Comparison of ENCODE assay signal across 17 cellular contexts in the genomic region with DNA sequence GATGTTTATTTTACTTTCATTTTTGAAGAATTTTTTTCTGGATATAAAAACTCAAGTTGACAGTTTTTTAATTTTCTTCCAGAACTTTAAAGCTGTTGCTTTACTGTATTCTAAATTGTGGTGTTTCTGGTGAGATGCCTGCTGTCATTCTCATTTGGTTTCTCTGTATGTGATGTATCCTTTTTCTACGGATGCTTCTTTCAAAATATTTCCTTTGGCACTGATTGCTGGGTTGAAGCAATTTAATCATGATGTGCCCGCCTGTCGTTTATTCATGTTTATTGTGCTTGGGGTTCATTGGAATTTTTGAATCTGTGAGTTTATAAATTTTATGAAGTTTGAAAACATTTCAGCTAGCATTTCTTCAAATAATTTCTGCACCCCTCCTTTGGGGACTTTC. TPM values are rescaled to one million over a fixed set of nuclear protein-coding genes. Genes with fewer than 3 reads are reported as not detected.
A peak's percentile ranks its signal among the peaks of the same experiment; 100 is the strongest.
DNase-seq lines count a peak whose midpoint lies in the region; ATAC-seq and TF ChIP-seq lines count a peak whose summit lies in the region.
"Had no signal": no experiment of that assay in that cellular context is flagged by ENCODE, and none has a peak within 500 bp of the region (broad histone marks: within the 10 kb centered on the region; RNA-seq: fewer than 3 reads in every experiment).

No MANE protein-coding gene starts in this region.

- H3K4me1 ChIP-seq in fibroblast of lung (ENCODE audit: control insufficient read depth, extremely low read depth, insufficient read depth, low read length): no peaks in the 10 kb centered on the region
- H3K4me1 ChIP-seq: Peyer's patch had no signal

- H3K9ac ChIP-seq in fibroblast of lung (ENCODE audit: insufficient read depth, low read length): no peak overlapping the region
- H3K9ac ChIP-seq: GM23248 had no signal

- no peak for ATAC-seq in activated T-helper 17 cell treated with anti-CD3 and anti-CD28 coated beads, Interleukin-2, amount 50 U/mL, for 72 hours (replicated peaks)
- no peak for ATAC-seq in CD4-positive, alpha-beta T cell (ENCODE audit: poor library complexity)

- H3K4me3 Mint-ChIP-seq in activated naive CD8-positive, alpha-beta T cell: peak overlapping the region; percentile 83
- no peak overlapping the region for H3K4me3 Mint-ChIP-seq in activated naive CD8-positive, alpha-beta T cell treated with anti-CD3 and anti-CD28 coated beads for 36 hours
- peak overlapping the region; percentile 55 for H3K4me3 Mint-ChIP-seq in activated T-helper 17 cell treated with anti-CD3 and anti-CD28 coated beads, Interleukin-2, amount 50 U/mL, for 72 hours
- H3K4me3 Mint-ChIP-seq in CD4-positive, alpha-beta T cell: no peak overlapping the region

- H3K9me3 ChIP-seq in fibroblast of lung (ENCODE audit: control insufficient read depth, insufficient read depth, low read depth, low read length): no peaks in the 10 kb centered on the region
- no peaks in the 10 kb centered on the region for H3K9me3 ChIP-seq in CD4-positive, alpha-beta T cell (ENCODE audit: control insufficient read depth, low read length)
- H3K9me3 ChIP-seq: Peyer's patch had no signal

- H3K79me2 ChIP-seq in fibroblast of lung (ENCODE audit: control insufficient read depth, insufficient read depth, low read length): no peaks in the 10 kb centered on the region

- H2AFZ ChIP-seq in fibroblast of lung (ENCODE audit: low read length): no peak overlapping the region
- H2AFZ ChIP-seq: GM23248 had no signal

- H3K4me3 ChIP-seq in fibroblast of lung (replicated peaks in 1 of 4; ENCODE audit: control extremely low read depth in 1 of 4, insufficient read depth in 1 of 4, low read depth in 3 of 4, low read length in 4 of 4): no peak overlapping the region
- H3K4me3 ChIP-seq: GM23248, Peyer's patch had no signal

- CTCF ChIA-PET in CD4-positive, alpha-beta T cell (lab: Charles Lee): no interaction called here

- H3K27me3 ChIP-seq in fibroblast of lung (ENCODE audit: control insufficient read depth, insufficient read depth, low read length): peaks cover 5% of the 10 kb centered on the region
- no peaks in the 10 kb centered on the region for H3K27me3 ChIP-seq in CD4-positive, alpha-beta T cell (ENCODE audit: control insufficient read depth, insufficient read depth, low read length)
- H3K27me3 ChIP-seq: Peyer's patch had no signal

- H3K36me3 ChIP-seq in fibroblast of lung (ENCODE audit: control insufficient read depth, insufficient read depth, low read length): no peaks in the 10 kb centered on the region
- H3K36me3 ChIP-seq: Peyer's patch had no signal

- H3K27ac ChIP-seq in fibroblast of lung (ENCODE audit: insufficient read depth, low read length): no peak overlapping the region
- no peak overlapping the region for H3K27ac ChIP-seq in CD4-positive, alpha-beta T cell (ENCODE audit: low read depth, low read length)
- H3K27ac ChIP-seq: GM23248, Peyer's patch had no signal

- POLR2A ChIA-PET in CD4-positive, alpha-beta T cell (lab: Charles Lee): interaction anchor here (0.6 kb wide), 1 partner anchor 38 kb away, joined by 3 read pairs; no protein-coding TSS in a partner anchor

- intact Hi-C loops in CD4-positive, alpha-beta T cell (cut with DNase I, micrococcal nuclease): no loop called here

- H4K20me1 ChIP-seq in fibroblast of lung (ENCODE audit: control insufficient read depth, extremely low read depth, insufficient read depth, low read length): no peaks in the 10 kb centered on the region

- H3K27me3 Mint-ChIP-seq in activated naive CD8-positive, alpha-beta T cell: no peaks in the 10 kb centered on the region
- H3K27me3 Mint-ChIP-seq in activated naive CD8-positive, alpha-beta T cell treated with anti-CD3 and anti-CD28 coated beads for 36 hours: no peaks in the 10 kb centered on the region
- H3K27me3 Mint-ChIP-seq in activated T-helper 17 cell treated with anti-CD3 and anti-CD28 coated beads, Interleukin-2, amount 50 U/mL, for 72 hours: peaks cover 12% of the 10 kb centered on the region
- H3K27me3 Mint-ChIP-seq in CD4-positive, alpha-beta T cell: peaks cover 8% of the 10 kb centered on the region

- H3K4me2 ChIP-seq in fibroblast of lung (ENCODE audit: extremely low read depth, insufficient read depth, low read length): peak overlapping the region; percentile 8

- no peak for DNase-seq in activated naive CD8-positive, alpha-beta T cell treated with anti-CD3 and anti-CD28 coated beads for 36 hours
- no peak for DNase-seq in fibroblast of lung (ENCODE audit: low read depth in 2 of 2)
- peak; percentile 17 for DNase-seq in smooth muscle cell of the brain vasculature (ENCODE audit: low read depth, low spot score)
- no peak for DNase-seq in CD4-positive, alpha-beta T cell
- DNase-seq in NCI-H526 (lab: John Stamatoyannopoulos, UW): no peak
- DNase-seq in iPS-NIHi7 (ENCODE audit: extremely low spot score): no peak
- DNase-seq: CD4-positive, alpha-beta memory T cell; DMS79 treated with DMSO at 0.1 percent for 48 hours; GM23248; NCI-H1048; NCI-H2107; NCI-H226; SHP77 had no signal

- H3K36me3 Mint-ChIP-seq in activated naive CD8-positive, alpha-beta T cell: no peaks in the 10 kb centered on the region
- peaks cover 6% of the 10 kb centered on the region for H3K36me3 Mint-ChIP-seq in activated naive CD8-positive, alpha-beta T cell treated with anti-CD3 and anti-CD28 coated beads for 36 hours
- no peaks in the 10 kb centered on the region for H3K36me3 Mint-ChIP-seq in activated T-helper 17 cell treated with anti-CD3 and anti-CD28 coated beads, Interleukin-2, amount 50 U/mL, for 72 hours (ENCODE audit: low read depth)
- H3K36me3 Mint-ChIP-seq in CD4-positive, alpha-beta T cell (ENCODE audit: low read depth): no peaks in the 10 kb centered on the region

- H3K4me1 Mint-ChIP-seq in activated naive CD8-positive, alpha-beta T cell (ENCODE audit: low read depth): peaks cover 8% of the 10 kb centered on the region
- peaks cover 3% of the 10 kb centered on the region for H3K4me1 Mint-ChIP-seq in activated naive CD8-positive, alpha-beta T cell treated with anti-CD3 and anti-CD28 coated beads for 36 hours
- H3K4me1 Mint-ChIP-seq in activated T-helper 17 cell treated with anti-CD3 and anti-CD28 coated beads, Interleukin-2, amount 50 U/mL, for 72 hours: no peaks in the 10 kb centered on the region
- H3K4me1 Mint-ChIP-seq in CD4-positive, alpha-beta T cell (ENCODE audit: low read depth): peaks cover 4% of the 10 kb centered on the region

- H3K27ac Mint-ChIP-seq in activated naive CD8-positive, alpha-beta T cell: no peak overlapping the region
- no peak overlapping the region for H3K27ac Mint-ChIP-seq in activated naive CD8-positive, alpha-beta T cell treated with anti-CD3 and anti-CD28 coated beads for 36 hours
- no peak overlapping the region for H3K27ac Mint-ChIP-seq in activated T-helper 17 cell treated with anti-CD3 and anti-CD28 coated beads, Interleukin-2, amount 50 U/mL, for 72 hours
- no peak overlapping the region for H3K27ac Mint-ChIP-seq in CD4-positive, alpha-beta T cell
- H3K27ac Mint-ChIP-seq: CD4-positive, alpha-beta memory T cell had no signal

- no peaks in the 10 kb centered on the region for H3K9me3 Mint-ChIP-seq in activated naive CD8-positive, alpha-beta T cell (ENCODE audit: low read depth)
- peaks cover 1% of the 10 kb centered on the region for H3K9me3 Mint-ChIP-seq in activated naive CD8-positive, alpha-beta T cell treated with anti-CD3 and anti-CD28 coated beads for 36 hours
- no peaks in the 10 kb centered on the region for H3K9me3 Mint-ChIP-seq in activated T-helper 17 cell treated with anti-CD3 and anti-CD28 coated beads, Interleukin-2, amount 50 U/mL, for 72 hours
- H3K9me3 Mint-ChIP-seq in CD4-positive, alpha-beta T cell: no peaks in the 10 kb centered on the region

- TF ChIP-seq CTCF in fibroblast of lung (conservative IDR thresholded peaks at IDR 0.05 in 1 of 2, IDR thresholded peaks at IDR 0.05 in 1 of 2; ENCODE audit: low read depth in 1 of 2, low read length in 2 of 2): no peak
- no peak for TF ChIP-seq CTCF in CD4-positive, alpha-beta T cell (IDR thresholded peaks at IDR 0.05)

RNA-seq across cellular contexts. Expression of gene CTSD, which starts 29.4 kb away (rescaled TPM):
- total RNA-seq in activated naive CD8-positive, alpha-beta T cell treated with anti-CD3 and anti-CD28 coated beads for 36 hours: 10 to 100 TPM; 40.9 to 43.0 TPM
- total RNA-seq in activated T-helper 17 cell treated with anti-CD3 and anti-CD28 coated beads, Interleukin-2, amount 50 U/mL, for 72 hours: 10 to 100 TPM; 38.0 to 59.1 TPM
- 198 and 253 TPM in 2 replicates for total RNA-seq in fibroblast of lung
- 120 and 135 TPM in 2 replicates for polyA plus RNA-seq in fibroblast of lung
- 295 and 303 TPM in 2 replicates for polyA plus RNA-seq in fibroblast of lung (2012)
- polyA minus RNA-seq in fibroblast of lung (ENCODE audit: low replicate concordance): 474 and 687 TPM in 2 replicates
- 10 to 100 TPM; 63.3 to 71.3 TPM for total RNA-seq in CD4-positive, alpha-beta T cell

RNA-seq across cellular contexts. Expression of gene SYT8, which starts 41.7 kb away (rescaled TPM):
- total RNA-seq in activated naive CD8-positive, alpha-beta T cell treated with anti-CD3 and anti-CD28 coated beads for 36 hours: not detected
- total RNA-seq in activated T-helper 17 cell treated with anti-CD3 and anti-CD28 coated beads, Interleukin-2, amount 50 U/mL, for 72 hours: not detected
- total RNA-seq in fibroblast of lung: not detected in 2 replicates
- not detected in 2 replicates for polyA plus RNA-seq in fibroblast of lung
- not detected in 2 replicates for polyA plus RNA-seq in fibroblast of lung (2012)
- not detected in 2 replicates for polyA minus RNA-seq in fibroblast of lung (ENCODE audit: low replicate concordance)
- total RNA-seq in CD4-positive, alpha-beta T cell: not detected
- total RNA-seq: A172; CD4-positive, alpha-beta memory T cell; GM23248 had no signal
- polyA plus RNA-seq: CD4-positive, alpha-beta memory T cell; GM23248 had no signal

RNA-seq across cellular contexts. Expression of gene IFITM10, which starts 42.7 kb away (rescaled TPM):
- not detected for total RNA-seq in activated naive CD8-positive, alpha-beta T cell treated with anti-CD3 and anti-CD28 coated beads for 36 hours
- under 1 TPM; 0.17 to 0.42 TPM for total RNA-seq in activated T-helper 17 cell treated with anti-CD3 and anti-CD28 coated beads, Interleukin-2, amount 50 U/mL, for 72 hours
- 0.26 and 0.50 TPM in 2 replicates for total RNA-seq in fibroblast of lung
- polyA plus RNA-seq in fibroblast of lung: 0.05 and 0.15 TPM in 2 replicates
- 0.16 and 0.69 TPM in 2 replicates for polyA plus RNA-seq in fibroblast of lung (2012)
- polyA minus RNA-seq in fibroblast of lung (ENCODE audit: low replicate concordance): not detected in 2 replicates
- 1 to 10 TPM; 1.7 TPM for total RNA-seq in CD4-positive, alpha-beta T cell
- polyA plus RNA-seq: CD4-positive, alpha-beta memory T cell had no signal

RNA-seq across cellular contexts. Expression of gene TNNI2, which starts 45.7 kb away (rescaled TPM):
- under 1 TPM in 1 of 2 experiments, not detected in 1; 0.31 TPM for total RNA-seq in activated naive CD8-positive, alpha-beta T cell treated with anti-CD3 and anti-CD28 coated beads for 36 hours
- not detected for total RNA-seq in activated T-helper 17 cell treated with anti-CD3 and anti-CD28 coated beads, Interleukin-2, amount 50 U/mL, for 72 hours
- total RNA-seq in fibroblast of lung: not detected in 2 replicates
- polyA plus RNA-seq in fibroblast of lung: not detected in 2 replicates
- polyA plus RNA-seq in fibroblast of lung (2012): not detected in 2 replicates
- not detected in 2 replicates for polyA minus RNA-seq in fibroblast of lung (ENCODE audit: low replicate concordance)
- under 1 TPM in 1 of 2 experiments, not detected in 1; 0.50 TPM for total RNA-seq in CD4-positive, alpha-beta T cell
- total RNA-seq: A172; CD4-positive, alpha-beta memory T cell; GM23248 had no signal
- polyA plus RNA-seq: CD4-positive, alpha-beta memory T cell; GM23248 had no signal

RNA-seq across cellular contexts. Expression of gene LSP1, which starts 59.8 kb away (rescaled TPM):
- total RNA-seq in activated naive CD8-positive, alpha-beta T cell treated with anti-CD3 and anti-CD28 coated beads for 36 hours: 100 to 1,000 TPM; 147 to 148 TPM
- total RNA-seq in activated T-helper 17 cell treated with anti-CD3 and anti-CD28 coated beads, Interleukin-2, amount 50 U/mL, for 72 hours: 100 to 1,000 TPM; 328 to 423 TPM
- 1.8 and 6.7 TPM in 2 replicates for total RNA-seq in fibroblast of lung
- 0.19 and 1.3 TPM in 2 replicates for polyA plus RNA-seq in fibroblast of lung
- polyA plus RNA-seq in fibroblast of lung (2012): 0.24 and 2.0 TPM in 2 replicates
- not detected in 2 replicates for polyA minus RNA-seq in fibroblast of lung (ENCODE audit: low replicate concordance)
- total RNA-seq in CD4-positive, alpha-beta T cell: 100 to 1,000 TPM; 228 to 232 TPM
- total RNA-seq: GM23248 had no signal

Comparison
In these comparisons a context has a peak if more than half of its experiments do, and no peak if none do; other contexts are left out.
1. H3K4me3 Mint-ChIP-seq: peak in activated naive CD8-positive, alpha-beta T cell (single experiment) and activated T-helper 17 cell treated with anti-CD3 and anti-CD28 coated beads, Interleukin-2, amount 50 U/mL, for 72 hours (single experiment); none in activated naive CD8-positive, alpha-beta T cell treated with anti-CD3 and anti-CD28 coated beads for 36 hours (single experiment) and CD4-positive, alpha-beta T cell (single experiment).